8 cellular contexts compared by ENCODE assay signal in the genomic region with DNA sequence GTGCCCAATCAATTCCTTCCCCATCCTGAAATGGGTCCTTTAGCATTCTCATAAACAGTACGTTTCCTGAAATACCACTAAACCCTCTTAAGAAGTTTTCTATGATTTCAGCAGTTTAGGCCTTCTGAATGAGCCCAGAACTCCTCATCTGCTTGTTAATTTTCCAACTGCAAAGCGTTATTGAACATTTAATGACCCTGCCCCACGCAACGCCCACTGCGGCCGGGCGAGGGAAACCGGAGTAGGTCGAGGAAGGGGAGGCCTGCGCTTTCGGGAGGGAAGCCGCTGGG. TPM values are rescaled to one million over a fixed set of nuclear protein-coding genes. Genes with fewer than 3 reads are reported as not detected.
DNase-seq lines count a peak whose midpoint lies in the region; ATAC-seq and TF ChIP-seq lines count a peak whose summit lies in the region.

No MANE protein-coding gene starts in this region.

- no peak for TF ChIP-seq CTCF in GM23338 (conservative IDR thresholded peaks at IDR 0.05; ENCODE audit: low read depth in 2 of 2)
- no peak for TF ChIP-seq CTCF in WTC11 (IDR thresholded peaks at IDR 0.05)
- no peak for TF ChIP-seq CTCF in right atrium auricular region (IDR thresholded peaks at IDR 0.05)

- H3K27me3 ChIP-seq in GM23338 (ENCODE audit: insufficient read depth) = no peaks in the 10 kb centered on the region
- H3K27me3 ChIP-seq in right atrium auricular region = no peaks in the 10 kb centered on the region
- no peaks in the 10 kb centered on the region for H3K27me3 ChIP-seq in skeletal muscle tissue (ENCODE audit: control insufficient read depth in 3 of 3, insufficient read depth in 3 of 3, low read length in 3 of 3)

- peak overlapping the region; percentile 77 for H3K4me2 ChIP-seq in GM23338

- no peaks in the 10 kb centered on the region for H3K36me3 ChIP-seq in GM23338 (ENCODE audit: insufficient read depth)
- no peaks in the 10 kb centered on the region for H3K36me3 ChIP-seq in right atrium auricular region
- no peaks in the 10 kb centered on the region for H3K36me3 ChIP-seq in skeletal muscle tissue (ENCODE audit: control insufficient read depth in 3 of 3, insufficient read depth in 3 of 3, low read length in 3 of 3)

- H3K27ac Mint-ChIP-seq in GM23338 = peak overlapping the region; percentile 89
- H3K27ac Mint-ChIP-seq in WTC11 = peak overlapping the region; percentile 98

- no peaks in the 10 kb centered on the region for H4K20me1 ChIP-seq in GM23338 (replicated peaks; ENCODE audit: insufficient read depth)

- H3K9me3 Mint-ChIP-seq in GM23338 = peaks cover 14% of the 10 kb centered on the region; the same call in 1 of the 3 replicates
- no peaks in the 10 kb centered on the region for H3K9me3 Mint-ChIP-seq in WTC11

- ATAC-seq in GM23338 (no peak), WTC11 (no peak), HG03196 (IDR thresholded peaks at IDR 0.05; ENCODE audit: unreplicated experiment) (no peak)

- H2AFZ ChIP-seq in GM23338 = peak overlapping the region; percentile 92

- H3K4me1 Mint-ChIP-seq in GM23338 (peaks cover 12% of the 10 kb centered on the region), WTC11 (peaks cover 25% of the 10 kb centered on the region)

- H3K4me3 Mint-ChIP-seq in GM23338 (peak overlapping the region; percentile 95), WTC11 (peak overlapping the region; percentile 96)

- H3K36me3 Mint-ChIP-seq in GM23338 (ENCODE audit: low read depth) (peaks cover 8% of the 10 kb centered on the region; the same call in 2 of the 3 replicates), WTC11 (peaks cover 4% of the 10 kb centered on the region; the same call in 1 of the 2 replicates)

- POLR2A ChIA-PET in WTC11 (lab: Charles Lee) = interaction anchor here (0.5 to 1.0 kb wide), 2 partner anchors 97 to 128 kb away, joined by 3 to 5 read pairs; a partner anchor contains a TSS

- no peaks in the 10 kb centered on the region for H3K9me2 ChIP-seq in GM23338 (ENCODE audit: insufficient read depth)

- H3K9me3 ChIP-seq in right atrium auricular region (no peaks in the 10 kb centered on the region), skeletal muscle tissue (ENCODE audit: control insufficient read depth in 3 of 3, low read length in 3 of 3) (no peaks in the 10 kb centered on the region)

- no peak for DNase-seq in GM23338 (ENCODE audit: low spot score)
- no peak for DNase-seq in WTC11 (ENCODE audit: low spot score)
- no peak for DNase-seq in right atrium auricular region (ENCODE audit: low spot score)
- DNase-seq in putamen (ENCODE audit: low spot score) = no peak
- no peak for DNase-seq in DMS53 (lab: John Stamatoyannopoulos, UW)
- no peak for DNase-seq in G401 (ENCODE audit: low spot score)

- H3K9ac ChIP-seq in skeletal muscle tissue (ENCODE audit: low read depth in 1 of 3, low read length in 3 of 3) = peak overlapping the region; percentile 95 to 98 (median 97)

- peaks cover 5% of the 10 kb centered on the region for H3K27me3 Mint-ChIP-seq in GM23338 (ENCODE audit: insufficient read depth, low read depth, poor library complexity)
- H3K27me3 Mint-ChIP-seq in WTC11 (ENCODE audit: low read depth) = no peaks in the 10 kb centered on the region

- no peaks in the 10 kb centered on the region for H3F3A ChIP-seq in GM23338 (replicated peaks; ENCODE audit: low read depth)

- H3K4me1 ChIP-seq in GM23338 (ENCODE audit: insufficient read depth) (peaks cover 22% of the 10 kb centered on the region), right atrium auricular region (peaks cover 0 to 36% of the 10 kb centered on the region in 2 donors), skeletal muscle tissue (ENCODE audit: control insufficient read depth in 3 of 3, insufficient read depth in 3 of 3, low read length in 3 of 3) (peaks cover 13 to 14% (median 13%) of the 10 kb centered on the region in 3 donors)

- in situ Hi-C loops in G401 (cut with HindIII; ENCODE audit: low sequenced_read_pairs) = no loop called here

- CTCF ChIA-PET in WTC11 (lab: Charles Lee) = interaction anchor here (0.6 to 1.3 kb wide), 3 partner anchors 30 to 204 kb away, joined by 3 to 4 read pairs (median 4); no protein-coding TSS in a partner anchor

- H3K4me3 ChIP-seq in GM23338 (peak overlapping the region; percentile 92), right atrium auricular region (peak overlapping the region; percentile 98 to 100), skeletal muscle tissue (ENCODE audit: low read length in 3 of 3) (peak overlapping the region; percentile 92 to 98 (median 92))

- H3K79me2 ChIP-seq in GM23338 (replicated peaks; ENCODE audit: insufficient read depth) = peaks cover 35% of the 10 kb centered on the region

- H3K27ac ChIP-seq in GM23338 (ENCODE audit: low read depth) (peak overlapping the region; percentile 84), right atrium auricular region (peak overlapping the region; percentile 94 to 98), skeletal muscle tissue (ENCODE audit: low read depth, low read length) (peak overlapping the region; percentile 87)

TF ChIP-seq in GM23338, 12 proteins besides CTCF, POLR2A, EP300 and RAD21 (continues in another document):
- TF ChIP-seq CREB1 (CRISPR knock-in tag; IDR thresholded peaks at IDR 0.05; ENCODE audit: low read depth) (no peak), NANOG (IDR thresholded peaks at IDR 0.05; ENCODE audit: borderline replicate concordance) (no peak), STAT1 (IDR thresholded peaks at IDR 0.05; ENCODE audit: unreplicated experiment) (no peak), ZNF114 (CRISPR knock-in tag; IDR thresholded peaks at IDR 0.05) (no peak), JUNB (IDR thresholded peaks at IDR 0.05; ENCODE audit: unreplicated experiment) (no peak), POLR2AphosphoS5 (IDR thresholded peaks at IDR 0.05; ENCODE audit: low read depth) (no peak), EZH2phosphoT487 (IDR thresholded peaks at IDR 0.05; ENCODE audit: unreplicated experiment) (no peak)

TF ChIP-seq in WTC11, 78 proteins besides CTCF, POLR2A, EP300 and RAD21 (continues in another document):
- TF ChIP-seq ZNF263 (CRISPR knock-in tag; IDR thresholded peaks at IDR 0.05; ENCODE audit: low read depth) = no peak
- TF ChIP-seq TEAD1 (CRISPR knock-in tag; IDR thresholded peaks at IDR 0.05) = no peak
- TF ChIP-seq, protein P1, sequence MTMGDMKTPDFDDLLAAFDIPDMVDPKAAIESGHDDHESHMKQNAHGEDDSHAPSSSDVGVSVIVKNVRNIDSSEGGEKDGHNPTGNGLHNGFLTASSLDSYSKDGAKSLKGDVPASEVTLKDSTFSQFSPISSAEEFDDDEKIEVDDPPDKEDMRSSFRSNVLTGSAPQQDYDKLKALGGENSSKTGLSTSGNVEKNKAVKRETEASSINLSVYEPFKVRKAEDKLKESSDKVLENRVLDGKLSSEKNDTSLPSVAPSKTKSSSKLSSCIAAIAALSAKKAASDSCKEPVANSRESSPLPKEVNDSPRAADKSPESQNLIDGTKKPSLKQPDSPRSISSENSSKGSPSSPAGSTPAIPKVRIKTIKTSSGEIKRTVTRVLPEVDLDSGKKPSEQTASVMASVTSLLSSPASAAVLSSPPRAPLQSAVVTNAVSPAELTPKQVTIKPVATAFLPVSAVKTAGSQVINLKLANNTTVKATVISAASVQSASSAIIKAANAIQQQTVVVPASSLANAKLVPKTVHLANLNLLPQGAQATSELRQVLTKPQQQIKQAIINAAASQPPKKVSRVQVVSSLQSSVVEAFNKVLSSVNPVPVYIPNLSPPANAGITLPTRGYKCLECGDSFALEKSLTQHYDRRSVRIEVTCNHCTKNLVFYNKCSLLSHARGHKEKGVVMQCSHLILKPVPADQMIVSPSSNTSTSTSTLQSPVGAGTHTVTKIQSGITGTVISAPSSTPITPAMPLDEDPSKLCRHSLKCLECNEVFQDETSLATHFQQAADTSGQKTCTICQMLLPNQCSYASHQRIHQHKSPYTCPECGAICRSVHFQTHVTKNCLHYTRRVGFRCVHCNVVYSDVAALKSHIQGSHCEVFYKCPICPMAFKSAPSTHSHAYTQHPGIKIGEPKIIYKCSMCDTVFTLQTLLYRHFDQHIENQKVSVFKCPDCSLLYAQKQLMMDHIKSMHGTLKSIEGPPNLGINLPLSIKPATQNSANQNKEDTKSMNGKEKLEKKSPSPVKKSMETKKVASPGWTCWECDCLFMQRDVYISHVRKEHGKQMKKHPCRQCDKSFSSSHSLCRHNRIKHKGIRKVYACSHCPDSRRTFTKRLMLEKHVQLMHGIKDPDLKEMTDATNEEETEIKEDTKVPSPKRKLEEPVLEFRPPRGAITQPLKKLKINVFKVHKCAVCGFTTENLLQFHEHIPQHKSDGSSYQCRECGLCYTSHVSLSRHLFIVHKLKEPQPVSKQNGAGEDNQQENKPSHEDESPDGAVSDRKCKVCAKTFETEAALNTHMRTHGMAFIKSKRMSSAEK (CRISPR knock-in tag; IDR thresholded peaks at IDR 0.05; ENCODE audit: borderline replicate concordance) = no peak
- TF ChIP-seq ATF1 (CRISPR knock-in tag; IDR thresholded peaks at IDR 0.05) = no peak
- TF ChIP-seq, protein P2, sequence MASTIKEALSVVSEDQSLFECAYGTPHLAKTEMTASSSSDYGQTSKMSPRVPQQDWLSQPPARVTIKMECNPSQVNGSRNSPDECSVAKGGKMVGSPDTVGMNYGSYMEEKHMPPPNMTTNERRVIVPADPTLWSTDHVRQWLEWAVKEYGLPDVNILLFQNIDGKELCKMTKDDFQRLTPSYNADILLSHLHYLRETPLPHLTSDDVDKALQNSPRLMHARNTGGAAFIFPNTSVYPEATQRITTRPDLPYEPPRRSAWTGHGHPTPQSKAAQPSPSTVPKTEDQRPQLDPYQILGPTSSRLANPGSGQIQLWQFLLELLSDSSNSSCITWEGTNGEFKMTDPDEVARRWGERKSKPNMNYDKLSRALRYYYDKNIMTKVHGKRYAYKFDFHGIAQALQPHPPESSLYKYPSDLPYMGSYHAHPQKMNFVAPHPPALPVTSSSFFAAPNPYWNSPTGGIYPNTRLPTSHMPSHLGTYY (CRISPR knock-in tag; IDR thresholded peaks at IDR 0.05) = no peak
- TF ChIP-seq NFYB (CRISPR knock-in tag; conservative IDR thresholded peaks at IDR 0.05; ENCODE audit: low read depth) = no peak
- no peak for TF ChIP-seq MXD4 (CRISPR knock-in tag; IDR thresholded peaks at IDR 0.05; ENCODE audit: borderline replicate concordance)
- TF ChIP-seq RORB (CRISPR knock-in tag; IDR thresholded peaks at IDR 0.05) = no peak

RNA-seq across cellular contexts. Expression of a gene that starts 0.6 kb away (rescaled TPM):
- total RNA-seq in GM23338 (2014; rRNA removed; shearing (Covaris generic)) = 25.4 and 26.6 TPM in 2 replicates
- 17.8 and 18.5 TPM in 2 replicates for polyA plus RNA-seq in GM23338 (2016; fragmentation: Nextera tagmentation; extraction: Ambion mirVana)
- total RNA-seq in WTC11 (2021) (32.9 to 39.0 TPM (median 33.1 TPM) in 3 replicates), right atrium auricular region (1 to 10 TPM; 7.9 to 8.5 TPM), skeletal muscle tissue (11.5 TPM)
- 2.6 and 4.1 TPM in 2 replicates for total RNA-seq in G401 (2014; rRNA removed; shearing (Covaris generic))
